Comparison of ENCODE assay signal across 1 cellular context in the genomic region with DNA sequence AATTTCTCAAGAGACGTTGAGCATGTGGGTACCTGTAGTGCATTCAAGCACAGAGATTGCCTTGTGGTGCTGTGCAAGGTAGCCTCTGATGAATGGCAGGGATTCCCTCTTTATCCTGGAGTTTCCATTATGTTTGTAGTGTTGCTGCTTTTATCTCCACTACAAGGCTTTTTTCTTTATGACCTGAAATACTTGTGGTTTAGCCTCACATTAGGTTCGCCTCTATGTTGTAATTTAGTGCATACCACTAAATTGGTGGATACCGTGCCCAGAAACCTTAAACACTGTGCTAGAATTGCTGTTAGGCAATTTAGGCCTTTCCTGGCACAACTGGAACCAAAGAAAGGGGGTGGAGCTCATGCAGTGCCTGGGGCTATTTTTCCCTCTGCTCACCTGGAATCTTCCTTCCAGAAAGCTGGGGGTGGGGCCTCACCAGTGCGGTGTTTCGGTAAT.
TF ChIP-seq lines count a peak whose summit lies in the region.

No MANE protein-coding gene starts in this region.

TF ChIP-seq in HEK293, 187 proteins besides CTCF, POLR2A, EP300 and RAD21 (continued from another document and continues in another):
- TF ChIP-seq ZNF23 (tag by site-specific recombination; IDR thresholded peaks at IDR 0.05; ENCODE audit: borderline replicate concordance) = no peak
- no peak for TF ChIP-seq SP3 (tag by site-specific recombination; IDR thresholded peaks at IDR 0.05)
- TF ChIP-seq, protein P1, sequence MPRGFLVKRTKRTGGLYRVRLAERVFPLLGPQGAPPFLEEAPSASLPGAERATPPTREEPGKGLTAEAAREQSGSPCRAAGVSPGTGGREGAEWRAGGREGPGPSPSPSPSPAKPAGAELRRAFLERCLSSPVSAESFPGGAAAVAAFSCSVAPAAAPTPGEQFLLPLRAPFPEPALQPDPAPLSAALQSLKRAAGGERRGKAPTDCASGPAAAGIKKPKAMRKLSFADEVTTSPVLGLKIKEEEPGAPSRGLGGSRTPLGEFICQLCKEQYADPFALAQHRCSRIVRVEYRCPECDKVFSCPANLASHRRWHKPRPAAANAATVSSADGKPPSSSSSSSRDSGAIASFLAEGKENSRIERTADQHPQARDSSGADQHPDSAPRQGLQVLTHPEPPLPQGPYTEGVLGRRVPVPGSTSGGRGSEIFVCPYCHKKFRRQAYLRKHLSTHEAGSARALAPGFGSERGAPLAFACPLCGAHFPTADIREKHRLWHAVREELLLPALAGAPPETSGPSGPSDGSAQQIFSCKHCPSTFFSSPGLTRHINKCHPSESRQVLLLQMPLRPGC (tag by site-specific recombination; IDR thresholded peaks at IDR 0.05) = no peak
- TF ChIP-seq ZNF133 (tag by site-specific recombination; IDR thresholded peaks at IDR 0.05) = no peak
- TF ChIP-seq ZBTB8A (tag by site-specific recombination; IDR thresholded peaks at IDR 0.05) = no peak
- TF ChIP-seq ZNF19 (tag by site-specific recombination; IDR thresholded peaks at IDR 0.05; ENCODE audit: low read depth) = no peak
- TF ChIP-seq, protein P2, sequence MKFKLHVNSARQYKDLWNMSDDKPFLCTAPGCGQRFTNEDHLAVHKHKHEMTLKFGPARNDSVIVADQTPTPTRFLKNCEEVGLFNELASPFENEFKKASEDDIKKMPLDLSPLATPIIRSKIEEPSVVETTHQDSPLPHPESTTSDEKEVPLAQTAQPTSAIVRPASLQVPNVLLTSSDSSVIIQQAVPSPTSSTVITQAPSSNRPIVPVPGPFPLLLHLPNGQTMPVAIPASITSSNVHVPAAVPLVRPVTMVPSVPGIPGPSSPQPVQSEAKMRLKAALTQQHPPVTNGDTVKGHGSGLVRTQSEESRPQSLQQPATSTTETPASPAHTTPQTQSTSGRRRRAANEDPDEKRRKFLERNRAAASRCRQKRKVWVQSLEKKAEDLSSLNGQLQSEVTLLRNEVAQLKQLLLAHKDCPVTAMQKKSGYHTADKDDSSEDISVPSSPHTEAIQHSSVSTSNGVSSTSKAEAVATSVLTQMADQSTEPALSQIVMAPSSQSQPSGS (tag by site-specific recombination; IDR thresholded peaks at IDR 0.05; ENCODE audit: low read depth) = no peak
- TF ChIP-seq, protein P3, sequence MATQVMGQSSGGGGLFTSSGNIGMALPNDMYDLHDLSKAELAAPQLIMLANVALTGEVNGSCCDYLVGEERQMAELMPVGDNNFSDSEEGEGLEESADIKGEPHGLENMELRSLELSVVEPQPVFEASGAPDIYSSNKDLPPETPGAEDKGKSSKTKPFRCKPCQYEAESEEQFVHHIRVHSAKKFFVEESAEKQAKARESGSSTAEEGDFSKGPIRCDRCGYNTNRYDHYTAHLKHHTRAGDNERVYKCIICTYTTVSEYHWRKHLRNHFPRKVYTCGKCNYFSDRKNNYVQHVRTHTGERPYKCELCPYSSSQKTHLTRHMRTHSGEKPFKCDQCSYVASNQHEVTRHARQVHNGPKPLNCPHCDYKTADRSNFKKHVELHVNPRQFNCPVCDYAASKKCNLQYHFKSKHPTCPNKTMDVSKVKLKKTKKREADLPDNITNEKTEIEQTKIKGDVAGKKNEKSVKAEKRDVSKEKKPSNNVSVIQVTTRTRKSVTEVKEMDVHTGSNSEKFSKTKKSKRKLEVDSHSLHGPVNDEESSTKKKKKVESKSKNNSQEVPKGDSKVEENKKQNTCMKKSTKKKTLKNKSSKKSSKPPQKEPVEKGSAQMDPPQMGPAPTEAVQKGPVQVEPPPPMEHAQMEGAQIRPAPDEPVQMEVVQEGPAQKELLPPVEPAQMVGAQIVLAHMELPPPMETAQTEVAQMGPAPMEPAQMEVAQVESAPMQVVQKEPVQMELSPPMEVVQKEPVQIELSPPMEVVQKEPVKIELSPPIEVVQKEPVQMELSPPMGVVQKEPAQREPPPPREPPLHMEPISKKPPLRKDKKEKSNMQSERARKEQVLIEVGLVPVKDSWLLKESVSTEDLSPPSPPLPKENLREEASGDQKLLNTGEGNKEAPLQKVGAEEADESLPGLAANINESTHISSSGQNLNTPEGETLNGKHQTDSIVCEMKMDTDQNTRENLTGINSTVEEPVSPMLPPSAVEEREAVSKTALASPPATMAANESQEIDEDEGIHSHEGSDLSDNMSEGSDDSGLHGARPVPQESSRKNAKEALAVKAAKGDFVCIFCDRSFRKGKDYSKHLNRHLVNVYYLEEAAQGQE (tag by site-specific recombination; IDR thresholded peaks at IDR 0.05) = no peak
- no peak for TF ChIP-seq ZNF521 (tag by site-specific recombination; IDR thresholded peaks at IDR 0.05)
- TF ChIP-seq, protein P4, sequence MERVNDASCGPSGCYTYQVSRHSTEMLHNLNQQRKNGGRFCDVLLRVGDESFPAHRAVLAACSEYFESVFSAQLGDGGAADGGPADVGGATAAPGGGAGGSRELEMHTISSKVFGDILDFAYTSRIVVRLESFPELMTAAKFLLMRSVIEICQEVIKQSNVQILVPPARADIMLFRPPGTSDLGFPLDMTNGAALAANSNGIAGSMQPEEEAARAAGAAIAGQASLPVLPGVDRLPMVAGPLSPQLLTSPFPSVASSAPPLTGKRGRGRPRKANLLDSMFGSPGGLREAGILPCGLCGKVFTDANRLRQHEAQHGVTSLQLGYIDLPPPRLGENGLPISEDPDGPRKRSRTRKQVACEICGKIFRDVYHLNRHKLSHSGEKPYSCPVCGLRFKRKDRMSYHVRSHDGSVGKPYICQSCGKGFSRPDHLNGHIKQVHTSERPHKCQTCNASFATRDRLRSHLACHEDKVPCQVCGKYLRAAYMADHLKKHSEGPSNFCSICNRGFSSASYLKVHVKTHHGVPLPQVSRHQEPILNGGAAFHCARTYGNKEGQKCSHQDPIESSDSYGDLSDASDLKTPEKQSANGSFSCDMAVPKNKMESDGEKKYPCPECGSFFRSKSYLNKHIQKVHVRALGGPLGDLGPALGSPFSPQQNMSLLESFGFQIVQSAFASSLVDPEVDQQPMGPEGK (tag by site-specific recombination; IDR thresholded peaks at IDR 0.05) = 0 out of 2 replicates have a peak, but pooled peaks have one; percentile 26
- no peak for TF ChIP-seq ZNF138 (tag by site-specific recombination; IDR thresholded peaks at IDR 0.05; ENCODE audit: borderline replicate concordance)
- no peak for TF ChIP-seq ZNF341 (tag by site-specific recombination; IDR thresholded peaks at IDR 0.05; ENCODE audit: low read depth)
- TF ChIP-seq ZNF335 (tag by site-specific recombination; conservative IDR thresholded peaks at IDR 0.05) = no peak
- TF ChIP-seq HOXD13 (CRISPR knock-in tag; IDR thresholded peaks at IDR 0.05; ENCODE audit: borderline replicate concordance) = peak; percentile 23; the same call in 1 of the 2 replicates
- TF ChIP-seq, protein P5, sequence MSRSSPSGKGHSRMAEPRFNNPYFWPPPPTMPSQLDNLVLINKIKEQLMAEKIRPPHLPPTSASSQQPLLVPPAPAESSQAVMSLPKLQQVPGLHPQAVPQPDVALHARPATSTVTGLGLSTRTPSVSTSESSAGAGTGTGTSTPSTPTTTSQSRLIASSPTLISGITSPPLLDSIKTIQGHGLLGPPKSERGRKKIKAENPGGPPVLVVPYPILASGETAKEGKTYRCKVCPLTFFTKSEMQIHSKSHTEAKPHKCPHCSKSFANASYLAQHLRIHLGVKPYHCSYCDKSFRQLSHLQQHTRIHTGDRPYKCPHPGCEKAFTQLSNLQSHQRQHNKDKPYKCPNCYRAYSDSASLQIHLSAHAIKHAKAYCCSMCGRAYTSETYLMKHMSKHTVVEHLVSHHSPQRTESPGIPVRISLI (tag by site-specific recombination; IDR thresholded peaks at IDR 0.05) = peak; percentile 81
- TF ChIP-seq ZNF48 (tag by site-specific recombination; IDR thresholded peaks at IDR 0.05) = no peak
- TF ChIP-seq ZNF114 (tag by site-specific recombination; IDR thresholded peaks at IDR 0.05) = no peak
- TF ChIP-seq ZNF654 (tag by site-specific recombination; IDR thresholded peaks at IDR 0.05; ENCODE audit: low read depth) = no peak
- TF ChIP-seq SP7 (tag by site-specific recombination; IDR thresholded peaks at IDR 0.05) = peak; percentile 97
- TF ChIP-seq TRIM28 (IDR thresholded peaks at IDR 0.05; ENCODE audit: borderline replicate concordance, low read length) = no peak
- TF ChIP-seq PRDM1 (tag by site-specific recombination; IDR thresholded peaks at IDR 0.05) = no peak
- TF ChIP-seq FEZF1 (tag by site-specific recombination; IDR thresholded peaks at IDR 0.05) = peak; percentile 38; the same call in 1 of the 2 replicates
- TF ChIP-seq ZSCAN23 (tag by site-specific recombination; IDR thresholded peaks at IDR 0.05) = 0 out of 2 replicates have a peak, but pooled peaks have one; percentile 27
- TF ChIP-seq ZNF302 (tag by site-specific recombination; IDR thresholded peaks at IDR 0.05; ENCODE audit: low read depth) = no peak
- TF ChIP-seq IKZF3 (tag by site-specific recombination; IDR thresholded peaks at IDR 0.05) = 0 out of 2 replicates have a peak, but pooled peaks have one; percentile 8
- peak; percentile 67; the same call in 1 of the 2 replicates for TF ChIP-seq OSR2 (tag by site-specific recombination; IDR thresholded peaks at IDR 0.05)
- TF ChIP-seq ZNF843 (tag by site-specific recombination; IDR thresholded peaks at IDR 0.05) = peak; percentile 78
- no peak for TF ChIP-seq ZNF629 (tag by site-specific recombination; IDR thresholded peaks at IDR 0.05)
- TF ChIP-seq, protein P6, sequence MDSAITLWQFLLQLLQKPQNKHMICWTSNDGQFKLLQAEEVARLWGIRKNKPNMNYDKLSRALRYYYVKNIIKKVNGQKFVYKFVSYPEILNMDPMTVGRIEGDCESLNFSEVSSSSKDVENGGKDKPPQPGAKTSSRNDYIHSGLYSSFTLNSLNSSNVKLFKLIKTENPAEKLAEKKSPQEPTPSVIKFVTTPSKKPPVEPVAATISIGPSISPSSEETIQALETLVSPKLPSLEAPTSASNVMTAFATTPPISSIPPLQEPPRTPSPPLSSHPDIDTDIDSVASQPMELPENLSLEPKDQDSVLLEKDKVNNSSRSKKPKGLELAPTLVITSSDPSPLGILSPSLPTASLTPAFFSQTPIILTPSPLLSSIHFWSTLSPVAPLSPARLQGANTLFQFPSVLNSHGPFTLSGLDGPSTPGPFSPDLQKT (IDR thresholded peaks at IDR 0.05; ENCODE audit: borderline replicate concordance, low read depth, low read length) = no peak
- TF ChIP-seq, protein P7, sequence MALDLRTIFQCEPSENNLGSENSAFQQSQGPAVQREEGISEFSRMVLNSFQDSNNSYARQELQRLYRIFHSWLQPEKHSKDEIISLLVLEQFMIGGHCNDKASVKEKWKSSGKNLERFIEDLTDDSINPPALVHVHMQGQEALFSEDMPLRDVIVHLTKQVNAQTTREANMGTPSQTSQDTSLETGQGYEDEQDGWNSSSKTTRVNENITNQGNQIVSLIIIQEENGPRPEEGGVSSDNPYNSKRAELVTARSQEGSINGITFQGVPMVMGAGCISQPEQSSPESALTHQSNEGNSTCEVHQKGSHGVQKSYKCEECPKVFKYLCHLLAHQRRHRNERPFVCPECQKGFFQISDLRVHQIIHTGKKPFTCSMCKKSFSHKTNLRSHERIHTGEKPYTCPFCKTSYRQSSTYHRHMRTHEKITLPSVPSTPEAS (tag by site-specific recombination; IDR thresholded peaks at IDR 0.05) = no peak
- no peak for TF ChIP-seq GLI4 (tag by site-specific recombination; IDR thresholded peaks at IDR 0.05)
- TF ChIP-seq ZNF394 (tag by site-specific recombination; IDR thresholded peaks at IDR 0.05; ENCODE audit: borderline replicate concordance) = no peak
- TF ChIP-seq, protein P8, sequence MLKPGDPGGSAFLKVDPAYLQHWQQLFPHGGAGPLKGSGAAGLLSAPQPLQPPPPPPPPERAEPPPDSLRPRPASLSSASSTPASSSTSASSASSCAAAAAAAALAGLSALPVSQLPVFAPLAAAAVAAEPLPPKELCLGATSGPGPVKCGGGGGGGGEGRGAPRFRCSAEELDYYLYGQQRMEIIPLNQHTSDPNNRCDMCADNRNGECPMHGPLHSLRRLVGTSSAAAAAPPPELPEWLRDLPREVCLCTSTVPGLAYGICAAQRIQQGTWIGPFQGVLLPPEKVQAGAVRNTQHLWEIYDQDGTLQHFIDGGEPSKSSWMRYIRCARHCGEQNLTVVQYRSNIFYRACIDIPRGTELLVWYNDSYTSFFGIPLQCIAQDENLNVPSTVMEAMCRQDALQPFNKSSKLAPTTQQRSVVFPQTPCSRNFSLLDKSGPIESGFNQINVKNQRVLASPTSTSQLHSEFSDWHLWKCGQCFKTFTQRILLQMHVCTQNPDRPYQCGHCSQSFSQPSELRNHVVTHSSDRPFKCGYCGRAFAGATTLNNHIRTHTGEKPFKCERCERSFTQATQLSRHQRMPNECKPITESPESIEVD (tag by site-specific recombination; IDR thresholded peaks at IDR 0.05) = peak; percentile 70
- peak; percentile 70 for TF ChIP-seq ZXDB (tag by site-specific recombination; IDR thresholded peaks at IDR 0.05)
- no peak for TF ChIP-seq BCL11A (tag by site-specific recombination; IDR thresholded peaks at IDR 0.05; ENCODE audit: low read depth)
- no peak for TF ChIP-seq ZNF623 (tag by site-specific recombination; IDR thresholded peaks at IDR 0.05)
- TF ChIP-seq EGR2 (tag by site-specific recombination; IDR thresholded peaks at IDR 0.05; ENCODE audit: low read depth) = no peak
- no peak for TF ChIP-seq ZNF549 (tag by site-specific recombination; IDR thresholded peaks at IDR 0.05)
- TF ChIP-seq MZF1 (tag by site-specific recombination; IDR thresholded peaks at IDR 0.05; ENCODE audit: borderline replicate concordance) = no peak
- no peak for TF ChIP-seq ZNF274 (IDR thresholded peaks at IDR 0.05; ENCODE audit: low read length)
- no peak for TF ChIP-seq ZNF274 (tag by site-specific recombination; IDR thresholded peaks at IDR 0.05; ENCODE audit: borderline replicate concordance)
- TF ChIP-seq, protein P9, sequence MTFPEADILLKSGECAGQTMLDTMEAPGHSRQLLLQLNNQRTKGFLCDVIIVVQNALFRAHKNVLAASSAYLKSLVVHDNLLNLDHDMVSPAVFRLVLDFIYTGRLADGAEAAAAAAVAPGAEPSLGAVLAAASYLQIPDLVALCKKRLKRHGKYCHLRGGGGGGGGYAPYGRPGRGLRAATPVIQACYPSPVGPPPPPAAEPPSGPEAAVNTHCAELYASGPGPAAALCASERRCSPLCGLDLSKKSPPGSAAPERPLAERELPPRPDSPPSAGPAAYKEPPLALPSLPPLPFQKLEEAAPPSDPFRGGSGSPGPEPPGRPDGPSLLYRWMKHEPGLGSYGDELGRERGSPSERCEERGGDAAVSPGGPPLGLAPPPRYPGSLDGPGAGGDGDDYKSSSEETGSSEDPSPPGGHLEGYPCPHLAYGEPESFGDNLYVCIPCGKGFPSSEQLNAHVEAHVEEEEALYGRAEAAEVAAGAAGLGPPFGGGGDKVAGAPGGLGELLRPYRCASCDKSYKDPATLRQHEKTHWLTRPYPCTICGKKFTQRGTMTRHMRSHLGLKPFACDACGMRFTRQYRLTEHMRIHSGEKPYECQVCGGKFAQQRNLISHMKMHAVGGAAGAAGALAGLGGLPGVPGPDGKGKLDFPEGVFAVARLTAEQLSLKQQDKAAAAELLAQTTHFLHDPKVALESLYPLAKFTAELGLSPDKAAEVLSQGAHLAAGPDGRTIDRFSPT (tag by site-specific recombination; IDR thresholded peaks at IDR 0.05) = no peak
- TF ChIP-seq MYNN (tag by site-specific recombination; IDR thresholded peaks at IDR 0.05; ENCODE audit: borderline replicate concordance) = no peak
- no peak for TF ChIP-seq KLF9 (tag by site-specific recombination; IDR thresholded peaks at IDR 0.05; ENCODE audit: low read depth)
- TF ChIP-seq ZNF433 (tag by site-specific recombination; IDR thresholded peaks at IDR 0.05; ENCODE audit: low read depth) = no peak
- TF ChIP-seq ZNF658 (tag by site-specific recombination; IDR thresholded peaks at IDR 0.05) = no peak
- TF ChIP-seq ZNF777 (tag by site-specific recombination; IDR thresholded peaks at IDR 0.05; ENCODE audit: borderline replicate concordance) = no peak
- no peak for TF ChIP-seq ZNF626 (tag by site-specific recombination; IDR thresholded peaks at IDR 0.05)
- TF ChIP-seq ZNF670 (tag by site-specific recombination; IDR thresholded peaks at IDR 0.05; ENCODE audit: low read depth) = no peak
- TF ChIP-seq ZFP41 (tag by site-specific recombination; IDR thresholded peaks at IDR 0.05; ENCODE audit: borderline replicate concordance) = no peak
